In the genomic region with DNA sequence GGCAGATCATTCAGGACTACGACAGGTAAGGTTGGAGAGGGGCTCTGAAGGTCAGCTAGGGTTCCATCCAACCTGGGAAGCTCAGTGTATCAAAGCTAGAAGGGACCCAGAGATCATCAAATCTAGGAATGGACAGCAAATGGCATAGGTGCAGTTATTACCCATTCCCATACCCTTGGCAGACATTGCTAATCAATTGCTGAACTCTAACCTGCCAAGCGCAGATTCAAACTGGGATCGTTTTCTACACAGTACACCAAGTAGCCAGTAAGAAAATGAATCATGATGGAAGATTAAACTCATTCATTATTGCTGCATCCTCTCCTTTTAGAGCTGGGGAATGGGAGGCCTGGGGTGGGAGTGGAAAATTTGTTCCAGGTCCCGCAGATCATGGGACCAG, we compare ENCODE assay signal across 20 cellular contexts. TPM values are rescaled to one million over a fixed set of nuclear protein-coding genes. Genes with fewer than 3 reads are reported as not detected.
DNase-seq lines count a peak whose midpoint lies in the region; ATAC-seq, FAIRE-seq and TF ChIP-seq lines count a peak whose summit lies in the region.
"Had no signal": no experiment of that assay in that cellular context is flagged by ENCODE, and none has a peak within 500 bp of the region (broad histone marks: within the 10 kb centered on the region; RNA-seq: fewer than 3 reads in every experiment).

No MANE protein-coding gene starts in this region.

- no peaks in the 10 kb centered on the region for H3K27me3 ChIP-seq in GM12878 (replicated peaks in 1 of 2; ENCODE audit: control insufficient read depth in 2 of 2, insufficient read depth in 2 of 2, low read length in 1 of 2)
- H3K27me3 ChIP-seq in naive thymus-derived CD4-positive, alpha-beta T cell (ENCODE audit: control insufficient read depth in 2 of 2, insufficient read depth in 2 of 2, low read length in 2 of 2): no peaks in the 10 kb centered on the region
- H3K27me3 ChIP-seq: BLaER1 had no signal

- no peaks in the 10 kb centered on the region for H3K36me3 ChIP-seq in GM12878 (ENCODE audit: control insufficient read depth in 2 of 2, insufficient read depth in 2 of 2, low read length in 1 of 2)
- no peaks in the 10 kb centered on the region for H3K36me3 ChIP-seq in naive thymus-derived CD4-positive, alpha-beta T cell (ENCODE audit: control insufficient read depth in 2 of 3, insufficient read depth in 3 of 3, low read length in 3 of 3)
- no peaks in the 10 kb centered on the region for H3K36me3 ChIP-seq in mucosa of descending colon (ENCODE audit: low read depth)

- H3K9me3 ChIP-seq in GM12878 (replicated peaks; ENCODE audit: control insufficient read depth, insufficient read depth, low read length) (no peaks in the 10 kb centered on the region), mucosa of descending colon (no peaks in the 10 kb centered on the region)
- H3K9me3 ChIP-seq in naive thymus-derived CD4-positive, alpha-beta T cell (ENCODE audit: control insufficient read depth in 2 of 3, low read length in 3 of 3): no peaks in the 10 kb centered on the region
- H3K9me3 ChIP-seq: BLaER1 had no signal

- H4K20me1 ChIP-seq in GM12878 (ENCODE audit: control insufficient read depth, insufficient read depth): no peaks in the 10 kb centered on the region
- H4K20me1 ChIP-seq: BLaER1 had no signal

- H3K36me3 Mint-ChIP-seq in activated naive CD8-positive, alpha-beta T cell: no peaks in the 10 kb centered on the region
- no peaks in the 10 kb centered on the region for H3K36me3 Mint-ChIP-seq in activated naive CD8-positive, alpha-beta T cell treated with anti-CD3 and anti-CD28 coated beads, Interleukin-2, amount 50 U/mL, for 24 hours (ENCODE audit: low read depth)
- H3K36me3 Mint-ChIP-seq in naive thymus-derived CD4-positive, alpha-beta T cell: peaks cover 0 to 3% (median 0%) of the 10 kb centered on the region in 5 donors
- peaks cover 6% of the 10 kb centered on the region for H3K36me3 Mint-ChIP-seq in stimulated activated effector memory CD8-positive, alpha-beta T cell treated with anti-CD3 and anti-CD28 coated beads, Interleukin-12 subunit alpha, Interleukin-12 subunit beta, amount 100 ng/mL, for 72 hours

- 75% methylated on average over 4 of the region's 4 CpGs for WGBS in GM12878 (ENCODE audit: insufficient coverage, insufficient replicate concordance, low lambda C conversion rate, missing lambda C conversion rate)

- no peaks in the 10 kb centered on the region for H3K9me3 Mint-ChIP-seq in activated naive CD8-positive, alpha-beta T cell (ENCODE audit: low read depth)
- no peaks in the 10 kb centered on the region for H3K9me3 Mint-ChIP-seq in activated naive CD8-positive, alpha-beta T cell treated with anti-CD3 and anti-CD28 coated beads, Interleukin-2, amount 50 U/mL, for 24 hours
- no peaks in the 10 kb centered on the region for H3K9me3 Mint-ChIP-seq in naive thymus-derived CD4-positive, alpha-beta T cell
- H3K9me3 Mint-ChIP-seq in stimulated activated effector memory CD8-positive, alpha-beta T cell treated with anti-CD3 and anti-CD28 coated beads, Interleukin-12 subunit alpha, Interleukin-12 subunit beta, amount 100 ng/mL, for 72 hours: no peaks in the 10 kb centered on the region

- CTCF ChIA-PET in GM12878 (lab: Yijun Ruan, JAX): interaction anchor here (1.4 to 1.5 kb wide), 2 partner anchors 33 to 43 kb away, joined by 7 to 9 read pairs; a partner anchor contains a TSS
- CTCF ChIA-PET in naive thymus-derived CD4-positive, alpha-beta T cell (lab: Charles Lee): interaction anchor here (1.0 to 1.6 kb wide), 2 partner anchors 9 to 33 kb away, joined by 4 to 6 read pairs; a partner anchor contains a TSS

- H3K79me2 ChIP-seq in GM12878 (ENCODE audit: control insufficient read depth, insufficient read depth, low read length): no peaks in the 10 kb centered on the region

- no peak overlapping the region for H3K27ac ChIP-seq in GM12878 (ENCODE audit: control insufficient read depth, insufficient read depth)
- H3K27ac ChIP-seq in naive thymus-derived CD4-positive, alpha-beta T cell (ENCODE audit: low read depth, low read length): no peak overlapping the region
- H3K27ac ChIP-seq: BLaER1, HL-60 had no signal

- H3K4me3 ChIP-seq in GM12878: no peak overlapping the region
- H3K4me3 ChIP-seq in naive thymus-derived CD4-positive, alpha-beta T cell (ENCODE audit: low read length): no peak overlapping the region
- no peak overlapping the region for H3K4me3 ChIP-seq in mucosa of descending colon
- H3K4me3 ChIP-seq: BLaER1 had no signal

- no peak for FAIRE-seq in GM12878 (lab: Jason Lieb, UNC)
- FAIRE-seq: D721Med, G401.6, GM19239 had no signal

- DNase-seq in activated naive CD8-positive, alpha-beta T cell treated with anti-CD3 and anti-CD28 coated beads, Interleukin-2, amount 50 U/mL, for 24 hours: no peak
- DNase-seq in GM12878 (ENCODE audit: low read depth, low spot score) (no peak), NCI-H524 treated with DMSO at 0.1 percent for 48 hours (lab: John Stamatoyannopoulos, UW) (no peak), mucosa of descending colon (no peak)
- no peak for DNase-seq in naive thymus-derived CD4-positive, alpha-beta T cell
- DNase-seq in stimulated activated effector memory CD8-positive, alpha-beta T cell treated with anti-CD3 and anti-CD28 coated beads, Interleukin-12 subunit alpha, Interleukin-12 subunit beta, amount 100 ng/mL, for 72 hours (ENCODE audit: low spot score in 2 of 2): no peak
- DNase-seq: 8988T, AML-193, COR-L47, DMS153, DMS79 treated with DMSO at 0.1 percent for 48 hours, EL, HCEC 1CT had no signal

- H3K4me1 ChIP-seq in GM12878 (ENCODE audit: control insufficient read depth, insufficient read depth, low read length): peaks cover 31% of the 10 kb centered on the region
- H3K4me1 ChIP-seq in naive thymus-derived CD4-positive, alpha-beta T cell (ENCODE audit: control insufficient read depth in 2 of 2, insufficient read depth in 2 of 2, low read length in 2 of 2): peaks cover 57 to 60% of the 10 kb centered on the region in 2 donors
- H3K4me1 ChIP-seq in mucosa of descending colon (ENCODE audit: low read depth): peaks cover 7% of the 10 kb centered on the region

- TF ChIP-seq POLR2A in GM12878 (IDR thresholded peaks at IDR 0.05; ENCODE audit: low read depth, low read length): no peak

- no TSS peak for BruUV-seq in GM12878 (replicated peaks; lab: Mats Ljungman, UMichigan)

- no peak overlapping the region for H2AFZ ChIP-seq in GM12878 (ENCODE audit: control insufficient read depth, low read depth, low read length)

- no peak for TF ChIP-seq CTCF in GM12878 (IDR thresholded peaks at IDR 0.05 in 2 of 3, conservative IDR thresholded peaks at IDR 0.05 in 1 of 3; ENCODE audit: control insufficient read depth in 2 of 3, extremely low read depth in 1 of 3, insufficient read depth in 1 of 3, low read depth in 3 of 3, low read length in 3 of 3)
- TF ChIP-seq CTCF in mucosa of descending colon (IDR thresholded peaks at IDR 0.05): no peak

- H3K27me3 Mint-ChIP-seq in activated naive CD8-positive, alpha-beta T cell: no peaks in the 10 kb centered on the region
- no peaks in the 10 kb centered on the region for H3K27me3 Mint-ChIP-seq in activated naive CD8-positive, alpha-beta T cell treated with anti-CD3 and anti-CD28 coated beads, Interleukin-2, amount 50 U/mL, for 24 hours
- no peaks in the 10 kb centered on the region for H3K27me3 Mint-ChIP-seq in naive thymus-derived CD4-positive, alpha-beta T cell

- RAD21 ChIA-PET in GM12878 (lab: Charles Lee; ENCODE audit: unreplicated experiment): interaction anchor here (2.7 kb wide), 1 partner anchor 45 kb away, joined by 6 read pairs; no protein-coding TSS in a partner anchor

- peak overlapping the region; percentile 46 for H3K27ac Mint-ChIP-seq in activated naive CD8-positive, alpha-beta T cell
- H3K27ac Mint-ChIP-seq in activated naive CD8-positive, alpha-beta T cell treated with anti-CD3 and anti-CD28 coated beads, Interleukin-2, amount 50 U/mL, for 24 hours: no peak overlapping the region
- H3K27ac Mint-ChIP-seq in naive thymus-derived CD4-positive, alpha-beta T cell: peak overlapping the region in 5 of 9 donors; percentile 34 to 91 (median 73)
- peak overlapping the region; percentile 89 for H3K27ac Mint-ChIP-seq in stimulated activated effector memory CD8-positive, alpha-beta T cell treated with anti-CD3 and anti-CD28 coated beads, Interleukin-12 subunit alpha, Interleukin-12 subunit beta, amount 100 ng/mL, for 72 hours

- H3K4me3 Mint-ChIP-seq in activated naive CD8-positive, alpha-beta T cell: no peak overlapping the region
- H3K4me3 Mint-ChIP-seq in activated naive CD8-positive, alpha-beta T cell treated with anti-CD3 and anti-CD28 coated beads, Interleukin-2, amount 50 U/mL, for 24 hours: no peak overlapping the region
- H3K4me3 Mint-ChIP-seq in naive thymus-derived CD4-positive, alpha-beta T cell: no peak overlapping the region
- H3K4me3 Mint-ChIP-seq in stimulated activated effector memory CD8-positive, alpha-beta T cell treated with anti-CD3 and anti-CD28 coated beads, Interleukin-12 subunit alpha, Interleukin-12 subunit beta, amount 100 ng/mL, for 72 hours: no peak overlapping the region

- in situ Hi-C loops in GM12878 (cut with MboI): no loop called here

- no peak for TF ChIP-seq EP300 in GM12878 (IDR thresholded peaks at IDR 0.05; ENCODE audit: borderline replicate concordance in 1 of 2, control insufficient read depth in 1 of 2, low read depth in 2 of 2, low read length in 2 of 2)

- SMC1A ChIA-PET in GM12878 (lab: Charles Lee; ENCODE audit: uncharacterized antibody, unreplicated experiment): interaction anchor here (1.0 to 1.4 kb wide), 3 partner anchors 14 to 42 kb away, joined by 3 to 6 read pairs (median 3); no protein-coding TSS in a partner anchor

- H3K4me2 ChIP-seq in GM12878 (ENCODE audit: control insufficient read depth, insufficient read depth): no peak overlapping the region
- H3K4me2 ChIP-seq: BLaER1 had no signal

- no peak for TF ChIP-seq RAD21 in GM12878 (IDR thresholded peaks at IDR 0.05; ENCODE audit: insufficient read depth, low read depth, low read length)

- POLR2A ChIA-PET in GM12878 (lab: Charles Lee): interaction anchor here (0.9 to 1.1 kb wide), 2 partner anchors 9 to 26 kb away, joined by 3 read pairs; no protein-coding TSS in a partner anchor
- POLR2A ChIA-PET in naive thymus-derived CD4-positive, alpha-beta T cell (lab: Charles Lee): interaction anchor here (1.2 to 1.7 kb wide), 4 partner anchors 16 to 60 kb away, joined by 3 to 4 read pairs (median 3); a partner anchor contains a TSS

- no peak for ATAC-seq in activated naive CD8-positive, alpha-beta T cell treated with anti-CD3 and anti-CD28 coated beads, Interleukin-2, amount 50 U/mL, for 24 hours
- no peak for ATAC-seq in GM12878
- ATAC-seq in naive thymus-derived CD4-positive, alpha-beta T cell: no peak
- no peak for ATAC-seq in stimulated activated effector memory CD8-positive, alpha-beta T cell treated with anti-CD3 and anti-CD28 coated beads, Interleukin-12 subunit alpha, Interleukin-12 subunit beta, amount 100 ng/mL, for 72 hours
- no peak for ATAC-seq in HG02938 (IDR thresholded peaks at IDR 0.05; ENCODE audit: unreplicated experiment)
- no peak for ATAC-seq in mucosa of descending colon

- intact Hi-C loops in GM12878 (cut with micrococcal nuclease; ENCODE audit: unreplicated experiment) (loop anchor here (5.0 kb wide), 1 partner anchor 41 kb away; no protein-coding TSS in a partner anchor), mucosa of descending colon (cut with DNase I, micrococcal nuclease) (no loop called here)
- intact Hi-C loops in naive thymus-derived CD4-positive, alpha-beta T cell (cut with micrococcal nuclease): no loop called here

- H3K4me1 Mint-ChIP-seq in activated naive CD8-positive, alpha-beta T cell (ENCODE audit: low read depth): peaks cover 73% of the 10 kb centered on the region
- peaks cover 74% of the 10 kb centered on the region for H3K4me1 Mint-ChIP-seq in activated naive CD8-positive, alpha-beta T cell treated with anti-CD3 and anti-CD28 coated beads, Interleukin-2, amount 50 U/mL, for 24 hours
- H3K4me1 Mint-ChIP-seq in naive thymus-derived CD4-positive, alpha-beta T cell: peaks cover 54 to 82% (median 78%) of the 10 kb centered on the region in 7 donors
- peaks cover 77% of the 10 kb centered on the region for H3K4me1 Mint-ChIP-seq in stimulated activated effector memory CD8-positive, alpha-beta T cell treated with anti-CD3 and anti-CD28 coated beads, Interleukin-12 subunit alpha, Interleukin-12 subunit beta, amount 100 ng/mL, for 72 hours

- H3K9ac ChIP-seq in GM12878 (ENCODE audit: control insufficient read depth, insufficient read depth, low read length): no peak overlapping the region
- H3K9ac ChIP-seq: BLaER1 had no signal

RNA-seq across cellular contexts. Expression of a gene that starts 33.6 kb away (rescaled TPM):
- total RNA-seq in GM12878 (2013; cell fraction: nucleolus; rRNA removed): 7.8 and 9.0 TPM in 2 replicates
- total RNA-seq in GM12878 (2014; rRNA removed): 13.6 and 14.5 TPM in 2 replicates
- total RNA-seq in GM12878 (2014; rRNA removed; fragmentation: Illumina TruSeq; extraction: Trizol): 9.8 and 10.5 TPM in 2 replicates
- total RNA-seq in GM12878 (2021): 13.7 and 14.5 TPM in 2 replicates
- polyA plus RNA-seq in GM12878 (2011; ENCODE audit: low read depth): 5.7 TPM
- 3.4 and 7.7 TPM in 2 replicates for polyA plus RNA-seq in GM12878 (2011; rRNA removed)
- polyA plus RNA-seq in GM12878 (2011; cell fraction: cytosol; rRNA removed): 8.4 and 10.6 TPM in 2 replicates
- polyA plus RNA-seq in GM12878 (2011; cell fraction: nucleus; rRNA removed): 4.7 and 6.0 TPM in 2 replicates
- polyA plus RNA-seq in GM12878 (2012): 7.1 and 12.0 TPM in 2 replicates
- polyA plus RNA-seq in GM12878 (2014; fragmentation: Illumina TruSeq; extraction: Trizol): 16.9 and 18.5 TPM in 2 replicates
- polyA plus RNA-seq in GM12878 (2014; fragmentation: Nextera tagmentation; extraction: Ambion mirVana): 1 to 10 TPM; 4.8 to 5.6 TPM
- 22.1 and 23.5 TPM in 2 replicates for polyA plus RNA-seq in GM12878 (2014; rRNA removed)
- polyA plus RNA-seq in GM12878 (2016; fragmentation: Nextera tagmentation; extraction: Ambion mirVana): 10 to 100 TPM in 1 of 2 experiments, 1 to 10 TPM in 1; 3.1 to 10.0 TPM
- polyA minus RNA-seq in GM12878 (2011; rRNA and poly(A)+ RNA removed): 5.6 and 8.1 TPM in 2 replicates
- 2.5 and 2.8 TPM in 2 replicates for polyA minus RNA-seq in GM12878 (2011; cell fraction: cytosol; rRNA and poly(A)+ RNA removed)
- polyA minus RNA-seq in GM12878 (2011; cell fraction: nucleus; rRNA and poly(A)+ RNA removed): 2.1 and 5.5 TPM in 2 replicates
- 10 to 100 TPM in 1 of 5 experiments, 1 to 10 TPM in 4; 1.1 to 11.7 (median 3.5) TPM for total RNA-seq in naive thymus-derived CD4-positive, alpha-beta T cell
- 10 to 100 TPM in 1 of 2 donors, 1 to 10 TPM in 1; 6.8 to 12.6 TPM for polyA plus RNA-seq in naive thymus-derived CD4-positive, alpha-beta T cell
- total RNA-seq in mucosa of descending colon: 10 to 100 TPM; 48.7 to 77.0 (median 52.5) TPM

RNA-seq across cellular contexts. Expression of a gene that starts 59.9 kb away (rescaled TPM):
- total RNA-seq in GM12878 (2013; cell fraction: nucleolus; rRNA removed): 80.2 and 90.1 TPM in 2 replicates
- total RNA-seq in GM12878 (2014; rRNA removed): 67.9 and 82.1 TPM in 2 replicates
- 146 and 152 TPM in 2 replicates for total RNA-seq in GM12878 (2014; rRNA removed; fragmentation: Illumina TruSeq; extraction: Trizol)
- 101 and 104 TPM in 2 replicates for total RNA-seq in GM12878 (2021)
- 51.7 TPM for polyA plus RNA-seq in GM12878 (2011; ENCODE audit: low read depth)
- 114 and 117 TPM in 2 replicates for polyA plus RNA-seq in GM12878 (2011; rRNA removed)
- polyA plus RNA-seq in GM12878 (2011; cell fraction: cytosol; rRNA removed): 134 and 137 TPM in 2 replicates
- polyA plus RNA-seq in GM12878 (2011; cell fraction: nucleus; rRNA removed): 121 and 124 TPM in 2 replicates
- 70.8 and 73.8 TPM in 2 replicates for polyA plus RNA-seq in GM12878 (2012)
- 174 and 180 TPM in 2 replicates for polyA plus RNA-seq in GM12878 (2014; fragmentation: Illumina TruSeq; extraction: Trizol)
- polyA plus RNA-seq in GM12878 (2014; fragmentation: Nextera tagmentation; extraction: Ambion mirVana): 10 to 100 TPM; 72.5 to 90.2 TPM
- polyA plus RNA-seq in GM12878 (2014; rRNA removed): 94.6 and 106 TPM in 2 replicates
- polyA plus RNA-seq in GM12878 (2016; fragmentation: Nextera tagmentation; extraction: Ambion mirVana): 100 to 1,000 TPM; 135 to 143 TPM
- polyA minus RNA-seq in GM12878 (2011; rRNA and poly(A)+ RNA removed): 83.2 and 109 TPM in 2 replicates
- polyA minus RNA-seq in GM12878 (2011; cell fraction: cytosol; rRNA and poly(A)+ RNA removed): 33.0 and 36.1 TPM in 2 replicates
- 22.6 and 36.0 TPM in 2 replicates for polyA minus RNA-seq in GM12878 (2011; cell fraction: nucleus; rRNA and poly(A)+ RNA removed)
- 100 to 1,000 TPM; 109 to 159 (median 140) TPM for total RNA-seq in naive thymus-derived CD4-positive, alpha-beta T cell
- 10 to 100 TPM; 76.3 to 84.7 TPM for polyA plus RNA-seq in naive thymus-derived CD4-positive, alpha-beta T cell
- 100 to 1,000 TPM in 2 of 3 donors, 10 to 100 TPM in 1; 97.9 to 138 (median 114) TPM for total RNA-seq in mucosa of descending colon
